ENCODE assay signal across 8 cellular contexts in genomic region chr10:89391882-89392756, GRCh38. TPM values are rescaled to one million over a fixed set of nuclear protein-coding genes. Genes with fewer than 3 reads are reported as not detected.
DNase-seq lines count a peak whose midpoint lies in the region; ATAC-seq and TF ChIP-seq lines count a peak whose summit lies in the region.

A gene with protein sequence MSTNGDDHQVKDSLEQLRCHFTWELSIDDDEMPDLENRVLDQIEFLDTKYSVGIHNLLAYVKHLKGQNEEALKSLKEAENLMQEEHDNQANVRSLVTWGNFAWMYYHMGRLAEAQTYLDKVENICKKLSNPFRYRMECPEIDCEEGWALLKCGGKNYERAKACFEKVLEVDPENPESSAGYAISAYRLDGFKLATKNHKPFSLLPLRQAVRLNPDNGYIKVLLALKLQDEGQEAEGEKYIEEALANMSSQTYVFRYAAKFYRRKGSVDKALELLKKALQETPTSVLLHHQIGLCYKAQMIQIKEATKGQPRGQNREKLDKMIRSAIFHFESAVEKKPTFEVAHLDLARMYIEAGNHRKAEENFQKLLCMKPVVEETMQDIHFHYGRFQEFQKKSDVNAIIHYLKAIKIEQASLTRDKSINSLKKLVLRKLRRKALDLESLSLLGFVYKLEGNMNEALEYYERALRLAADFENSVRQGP (plus strand): TSS chr10:89392623. CDS start chr10:89392713, 90 bp downstream.

- H3K9me3 ChIP-seq in mesodermal cell (ENCODE audit: control insufficient read depth, low read length), result no peaks in the 10 kb centered on the region

- ATAC-seq in HG02588 (IDR thresholded peaks at IDR 0.05; ENCODE audit: unreplicated experiment), result peak; percentile 79

- H3K4me1 ChIP-seq in mesodermal cell (ENCODE audit: control insufficient read depth, insufficient read depth, low read length, poor library complexity, severe bottlenecking), result peaks cover 6% of the 10 kb centered on the region

- WGBS in mesodermal cell (ENCODE audit: insufficient coverage in 2 of 2), 2 experiments, result 0 to 18% methylated on average over 2 to 4 of the region's 8 CpGs

- H3K36me3 ChIP-seq in mesodermal cell (ENCODE audit: control insufficient read depth, insufficient read depth, low read length), result no peaks in the 10 kb centered on the region

- H3K4me3 ChIP-seq in GM12865 (ENCODE audit: low read depth, low read length) (peak within 1 kb of the TSS; percentile 53), epithelial cell of esophagus (ENCODE audit: low read length) (peak within 1 kb of the TSS; percentile 58), mesodermal cell (ENCODE audit: extremely low read depth, insufficient read depth, low read length, poor library complexity, severe bottlenecking) (peak within 1 kb of the TSS; percentile 35)

- DNase-seq in AG08395 (ENCODE audit: low spot score), result peak; percentile 89
- DNase-seq in GM12865 (ENCODE audit: low read depth), result peak; percentile 90
- peak; percentile 32 for DNase-seq in NCI-H1436 (lab: John Stamatoyannopoulos, UW)
- peak; percentile 27 to 34 for DNase-seq in activated CD4-positive, alpha-beta T cell treated with anti-CD3 and anti-CD28 coated beads, Interleukin-2, amount 50 U/mL, for 4 hours
- peak; percentile 85 for DNase-seq in epithelial cell of esophagus (ENCODE audit: low read depth)
- DNase-seq in substantia nigra (lab: John Stamatoyannopoulos, UW), result peak in 31 of 49 donors; percentile 9 to 78 (median 39)

- H3K27ac ChIP-seq in mesodermal cell (ENCODE audit: low read depth, low read length, severe bottlenecking) (peak within 1 kb of the TSS; percentile 68), substantia nigra (ENCODE audit: low read depth, low read length, poor library complexity, severe bottlenecking) (peak within 1 kb of the TSS; percentile 81)

- TF ChIP-seq CTCF in GM12865 (IDR thresholded peaks at IDR 0.05; ENCODE audit: insufficient read depth, low read depth, low read length, missing control alignments) (no peak), epithelial cell of esophagus (IDR thresholded peaks at IDR 0.05; ENCODE audit: insufficient read depth, low read depth, low read length, missing control alignments) (no peak)

RNA-seq across cellular contexts. Expression of the gene that starts here (rescaled TPM):
- polyA plus RNA-seq in mesodermal cell (2013, experiment 1 of 2), result 4.6 TPM
- polyA plus RNA-seq in mesodermal cell (2013, experiment 2 of 2), result 6.8 TPM

Comparison
In these comparisons a context has a peak if more than half of its experiments do, and no peak if none do; other contexts are left out.
1. Peak in every context shown above with its lines: DNase-seq, ATAC-seq, H3K4me3 ChIP-seq and H3K27ac ChIP-seq.
2. DNase-seq: peak in every context shown above with its lines; median percentile 90 in GM12865; 89 in AG08395; 85 in epithelial cell of esophagus; 39 in substantia nigra; 32 in NCI-H1436; 30 in activated CD4-positive, alpha-beta T cell treated with anti-CD3 and anti-CD28 coated beads, Interleukin-2, amount 50 U/mL, for 4 hours.